Comparison of ENCODE assay signal across 17 cellular contexts in the genomic region with DNA sequence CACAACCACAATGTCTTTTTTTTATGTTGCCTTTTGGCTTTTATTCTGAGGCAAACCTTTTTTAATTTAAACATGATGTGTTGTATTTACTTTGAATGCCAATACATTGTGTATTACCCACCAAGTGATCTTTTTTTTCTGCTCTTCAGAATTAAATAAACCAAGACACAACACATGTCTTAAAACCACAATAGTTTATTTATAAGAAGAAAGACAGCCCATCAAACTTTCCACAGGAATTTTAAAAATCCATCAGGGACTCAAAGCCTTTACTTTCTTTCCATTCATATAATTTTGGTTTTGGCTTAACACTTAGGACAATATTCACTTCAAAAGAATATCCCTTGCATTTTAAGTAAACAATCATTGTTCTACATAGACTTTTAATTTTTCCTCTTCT.
A peak's percentile ranks its signal among the peaks of the same experiment; 100 is the strongest.
DNase-seq lines count a peak whose midpoint lies in the region; TF ChIP-seq lines count a peak whose summit lies in the region.
"Had no signal": no experiment of that assay in that cellular context is flagged by ENCODE, and none has a peak within 500 bp of the region (broad histone marks: within the 10 kb centered on the region; RNA-seq: fewer than 3 reads in every experiment).

No MANE protein-coding gene starts in this region.

- no peak overlapping the region for H3K4me3 ChIP-seq in AG09309 (ENCODE audit: control insufficient read depth, low read depth, low read length)
- H3K4me3 ChIP-seq: GM23248 had no signal

- DNase-seq in AG09309 (ENCODE audit: low read depth) (peak; percentile 40), LHCN-M2 (ENCODE audit: low read depth) (peak; percentile 61), dedifferentiated amniotic fluid mesenchymal stem cell (ENCODE audit: extremely low spot score) (peak; percentile 60), hepatic stellate cell (ENCODE audit: low spot score) (peak; percentile 3), NCI-H1417 (lab: John Stamatoyannopoulos, UW) (no peak)
- DNase-seq in stimulated activated CD4-positive, alpha-beta T cell treated with anti-CD3 and anti-CD28 coated beads, Interleukin-4, amount 100 ng/mL, for 4 hours = no peak
- DNase-seq in effector CD4-positive, alpha-beta T cell = no peak
- no peak for DNase-seq in activated CD4-positive, alpha-beta memory T cell treated with anti-CD3 and anti-CD28 coated beads for 36 hours
- DNase-seq: 8988T, EL, GM23248, MV-4-11, NCI-H1417 treated with DMSO at 0.1 percent for 48 hours, NCI-H1930, NCI-H526 treated with DMSO at 0.1 percent for 48 hours, SHP77 treated with DMSO at 0.1 percent for 48 hours had no signal

- no peak overlapping the region for H3K27ac Mint-ChIP-seq in activated CD4-positive, alpha-beta memory T cell treated with anti-CD3 and anti-CD28 coated beads for 36 hours
- H3K27ac Mint-ChIP-seq: CD14-positive monocyte had no signal

- H3K4me1 Mint-ChIP-seq in activated CD4-positive, alpha-beta memory T cell treated with anti-CD3 and anti-CD28 coated beads for 36 hours (ENCODE audit: low read depth) = no peaks in the 10 kb centered on the region
- H3K4me1 Mint-ChIP-seq: CD14-positive monocyte had no signal

- peaks cover 6% of the 10 kb centered on the region for H3K9me3 Mint-ChIP-seq in activated CD4-positive, alpha-beta memory T cell treated with anti-CD3 and anti-CD28 coated beads for 36 hours

- intact Hi-C loops in activated CD4-positive, alpha-beta memory T cell treated with anti-CD3 and anti-CD28 coated beads for 36 hours (cut with micrococcal nuclease) = no loop called here

- no peaks in the 10 kb centered on the region for H3K36me3 Mint-ChIP-seq in activated CD4-positive, alpha-beta memory T cell treated with anti-CD3 and anti-CD28 coated beads for 36 hours
- H3K36me3 Mint-ChIP-seq: CD14-positive monocyte had no signal

- no peaks in the 10 kb centered on the region for H3K27me3 Mint-ChIP-seq in activated CD4-positive, alpha-beta memory T cell treated with anti-CD3 and anti-CD28 coated beads for 36 hours

- TF ChIP-seq CTCF in AG09309 (IDR thresholded peaks at IDR 0.05; ENCODE audit: control insufficient read depth, insufficient read depth, low read depth, low read length, missing control alignments) = no peak

- CTCF ChIA-PET in activated CD4-positive, alpha-beta memory T cell treated with anti-CD3 and anti-CD28 coated beads for 36 hours (lab: Charles Lee) = no interaction called here

- POLR2A ChIA-PET in activated CD4-positive, alpha-beta memory T cell treated with anti-CD3 and anti-CD28 coated beads for 36 hours (lab: Charles Lee) = no interaction called here

- no peak overlapping the region for H3K4me3 Mint-ChIP-seq in activated CD4-positive, alpha-beta memory T cell treated with anti-CD3 and anti-CD28 coated beads for 36 hours
- H3K4me3 Mint-ChIP-seq: CD14-positive monocyte had no signal

Comparison
In these comparisons a context has a peak if more than half of its experiments do, and no peak if none do; other contexts are left out.
1. DNase-seq: peak in AG09309 (single experiment), LHCN-M2 (single experiment), dedifferentiated amniotic fluid mesenchymal stem cell (single experiment) and hepatic stellate cell (single experiment); none in stimulated activated CD4-positive, alpha-beta T cell treated with anti-CD3 and anti-CD28 coated beads, Interleukin-4, amount 100 ng/mL, for 4 hours (0 of 2), effector CD4-positive, alpha-beta T cell (single experiment), activated CD4-positive, alpha-beta memory T cell treated with anti-CD3 and anti-CD28 coated beads for 36 hours (single experiment) and NCI-H1417 (0 of 3).